8 cellular contexts compared by ENCODE assay signal in genomic region chr6:7311920-7312615, GRCh38. TPM values are rescaled to one million over a fixed set of nuclear protein-coding genes. Genes with fewer than 3 reads are reported as not detected.
A peak's percentile ranks its signal among the peaks of the same experiment; 100 is the strongest.
DNase-seq lines count a peak whose midpoint lies in the region; ATAC-seq and TF ChIP-seq lines count a peak whose summit lies in the region.

No MANE protein-coding gene starts in this region.

- peaks cover 2% of the 10 kb centered on the region; the same call in 1 of the 2 replicates for H3F3A ChIP-seq in DOHH2 (ENCODE audit: control insufficient read depth, insufficient read depth)

- peak; percentile 37 for DNase-seq in fibroblast of peridontal ligament (ENCODE audit: extremely low read depth)
- DNase-seq in trophoblast cell, result peak in 1 of 2 donors; percentile 65
- DNase-seq in DMS53 (lab: John Stamatoyannopoulos, UW), result no peak
- no peak for DNase-seq in activated CD4-positive, CD25-positive, alpha-beta regulatory T cell (lab: John Stamatoyannopoulos, UW)

- peak overlapping the region; percentile 73 for H2BK5ac ChIP-seq in trophoblast cell (ENCODE audit: low read depth, low read length, poor library complexity)

- peak overlapping the region; percentile 96 for H3K14ac ChIP-seq in trophoblast cell (ENCODE audit: low read length)

- no peak for TF ChIP-seq CTCF in DOHH2 (IDR thresholded peaks at IDR 0.05; ENCODE audit: low read depth, low read length, poor library complexity, severe bottlenecking)
- no peak for TF ChIP-seq CTCF in VCaP (conservative IDR thresholded peaks at IDR 0.05)

- H3K9me2 ChIP-seq in DOHH2 (replicated peaks; ENCODE audit: control insufficient read depth, low read length), result no peaks in the 10 kb centered on the region

- H3K9ac ChIP-seq in trophoblast cell (ENCODE audit: low read length), result peak overlapping the region; percentile 93

- H3K27me3 ChIP-seq in DOHH2 (ENCODE audit: control insufficient read depth, low read length) (no peaks in the 10 kb centered on the region), trophoblast cell (ENCODE audit: insufficient read depth, low read length) (no peaks in the 10 kb centered on the region)

- peaks cover 56% of the 10 kb centered on the region for H3K36me3 ChIP-seq in DOHH2 (ENCODE audit: control insufficient read depth, low read length)
- peaks cover 9 to 13% of the 10 kb centered on the region in 2 experiments for H3K36me3 ChIP-seq in trophoblast cell (ENCODE audit: control insufficient read depth in 1 of 2, insufficient read depth in 2 of 2, low read length in 2 of 2)

- H2AFZ ChIP-seq in trophoblast cell (ENCODE audit: insufficient read depth, low read length, poor library complexity), result no peak overlapping the region

- peak overlapping the region; percentile 85 for H3K18ac ChIP-seq in trophoblast cell (ENCODE audit: low read length)

- peaks cover 63% of the 10 kb centered on the region for H3K79me2 ChIP-seq in DOHH2 (ENCODE audit: control insufficient read depth, low read length)
- H3K79me2 ChIP-seq in trophoblast cell (ENCODE audit: control insufficient read depth, insufficient read depth, low read length, poor library complexity), result peaks cover 8% of the 10 kb centered on the region

- peaks cover 10% of the 10 kb centered on the region for H3K79me1 ChIP-seq in trophoblast cell (ENCODE audit: low read length)

- H2BK12ac ChIP-seq in trophoblast cell (ENCODE audit: low read length), result no peak overlapping the region

- peak overlapping the region; percentile 72 for H4K8ac ChIP-seq in trophoblast cell (ENCODE audit: low read depth, low read length)

- peaks cover 12% of the 10 kb centered on the region for H4K20me1 ChIP-seq in DOHH2 (ENCODE audit: control insufficient read depth, insufficient read depth, low read depth, low read length)

- no peak overlapping the region for H3K23ac ChIP-seq in trophoblast cell (ENCODE audit: low read length)

- H3K4me1 ChIP-seq in DOHH2 (ENCODE audit: control insufficient read depth, low read length) (peaks cover 58% of the 10 kb centered on the region), trophoblast cell (ENCODE audit: control insufficient read depth in 1 of 2, insufficient read depth in 2 of 2, low read length in 2 of 2) (peaks cover 0 to 2% of the 10 kb centered on the region in 2 experiments)

- H3K4ac ChIP-seq in trophoblast cell (ENCODE audit: low read depth, low read length), result peak overlapping the region; percentile 96

- WGBS in trophoblast cell (ENCODE audit: extremely low coverage, insufficient coverage, insufficient read length), result no CpG with 5 or more reads among the region's 17 CpGs

- peak overlapping the region; percentile 46 for H4K12ac ChIP-seq in trophoblast cell (ENCODE audit: low read depth, low read length)

- H2BK120ac ChIP-seq in trophoblast cell (ENCODE audit: insufficient read depth, low read length, poor library complexity), result peak overlapping the region; percentile 78

- H2AK5ac ChIP-seq in trophoblast cell (ENCODE audit: low read length), result peak overlapping the region; percentile 97

- peak overlapping the region; percentile 60 for H3K27ac ChIP-seq in DOHH2 (ENCODE audit: low read depth, low read length)
- H3K27ac ChIP-seq in VCaP, result peak overlapping the region; percentile 72
- peak overlapping the region; percentile 91 for H3K27ac ChIP-seq in trophoblast cell (ENCODE audit: low read depth, low read length)

- H4K91ac ChIP-seq in trophoblast cell (ENCODE audit: low read depth, low read length), result peak overlapping the region; percentile 97

- ATAC-seq in HG03025 (IDR thresholded peaks at IDR 0.05; ENCODE audit: low FRiP score, unreplicated experiment), result peak; percentile 2
- no peak for ATAC-seq in GM18519 (IDR thresholded peaks at IDR 0.05; ENCODE audit: low FRiP score, unreplicated experiment)

- H3K4me2 ChIP-seq in DOHH2 (ENCODE audit: low read length) (peak overlapping the region; percentile 97), trophoblast cell (ENCODE audit: low read length) (peak overlapping the region; percentile 75)

- H3K9me3 ChIP-seq in DOHH2 (ENCODE audit: control insufficient read depth, insufficient read depth, low read length), result no peaks in the 10 kb centered on the region
- no peaks in the 10 kb centered on the region for H3K9me3 ChIP-seq in trophoblast cell (ENCODE audit: insufficient read depth, low read depth, low read length)

- H3K4me3 ChIP-seq in DOHH2 (ENCODE audit: low read length) (peak overlapping the region; percentile 98), trophoblast cell (ENCODE audit: low read depth, low read length) (peak overlapping the region; percentile 98)

RNA-seq across cellular contexts. Expression of gene SSR1, which starts 0.9 kb away (rescaled TPM):
- polyA plus RNA-seq in trophoblast cell (2013), result 177 and 189 TPM in 2 replicates
